In the genomic region with DNA sequence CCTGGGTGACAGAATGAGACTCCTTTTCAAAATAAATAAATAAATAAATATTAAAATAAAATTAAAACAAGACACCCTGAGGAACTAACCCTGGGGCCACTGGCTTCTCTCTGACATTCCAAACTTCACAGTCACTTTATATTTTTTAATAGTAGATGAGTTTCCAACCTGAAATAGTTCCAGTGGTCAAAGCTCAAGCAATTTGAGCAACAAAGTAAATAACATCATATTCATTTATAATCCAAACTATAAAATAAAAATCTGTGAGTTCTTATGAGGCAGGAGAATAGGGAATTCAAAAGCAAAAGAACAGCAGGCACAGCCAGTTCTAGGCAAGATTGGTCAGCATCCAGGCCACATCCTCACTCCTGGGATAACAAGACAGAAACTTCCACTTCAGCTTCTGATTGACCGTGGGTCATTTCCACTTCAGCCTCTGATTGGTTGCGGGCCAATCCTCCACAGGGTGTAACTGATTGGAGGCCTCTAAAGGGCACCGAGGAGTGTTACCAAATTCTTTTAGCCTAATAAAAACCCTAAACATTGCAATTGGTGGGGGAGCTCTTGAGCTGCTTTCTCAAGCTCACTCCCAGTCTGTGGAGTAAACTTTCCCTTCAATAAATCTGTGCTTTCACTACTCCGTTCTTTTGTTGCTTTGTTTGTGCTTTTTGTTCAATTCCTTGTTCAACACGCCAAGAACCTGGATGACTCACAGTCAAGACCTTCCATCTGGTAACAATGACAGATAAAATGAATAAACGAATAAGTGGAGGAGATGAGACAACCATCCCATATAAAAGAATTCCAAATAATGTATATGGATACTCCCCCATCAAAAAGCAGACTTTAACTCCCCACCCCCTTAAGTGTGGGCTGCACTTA, we compare ENCODE assay signal across 13 cellular contexts. TPM values are rescaled to one million over a fixed set of nuclear protein-coding genes. Genes with fewer than 3 reads are reported as not detected.
A peak's percentile ranks its signal among the peaks of the same experiment; 100 is the strongest.
DNase-seq lines count a peak whose midpoint lies in the region; ATAC-seq and TF ChIP-seq lines count a peak whose summit lies in the region.
"Had no signal": no experiment of that assay in that cellular context is flagged by ENCODE, and none has a peak within 500 bp of the region (broad histone marks: within the 10 kb centered on the region; RNA-seq: fewer than 3 reads in every experiment).

No MANE protein-coding gene starts in this region.

- TF ChIP-seq EP300 in esophagus muscularis mucosa (IDR thresholded peaks at IDR 0.05): no peak

- 54% methylated on average over 6 of the region's 6 CpGs for WGBS in esophagus muscularis mucosa

- peak; percentile 20 for ATAC-seq in foreskin keratinocyte
- no peak for ATAC-seq in HG03045 (IDR thresholded peaks at IDR 0.05; ENCODE audit: unreplicated experiment)
- no peak for ATAC-seq in GM21717 (IDR thresholded peaks at IDR 0.05; ENCODE audit: unreplicated experiment)
- ATAC-seq: natural killer cell treated with Interleukin-12 subunit alpha and Interleukin-12 subunit beta and Interleukin-15 and Interleukin-18, amount 100 ng/mL, for 72 hours had no signal

- H3K27me3 ChIP-seq in adipocyte (replicated peaks; ENCODE audit: control insufficient read depth, insufficient read depth, low read length): peaks cover 19% of the 10 kb centered on the region
- no peaks in the 10 kb centered on the region for H3K27me3 ChIP-seq in foreskin keratinocyte
- peaks cover 0 to 5% (median 0%) of the 10 kb centered on the region in 4 donors for H3K27me3 ChIP-seq in esophagus muscularis mucosa

- DNase-seq in ELR (ENCODE audit: low read depth) (peak; percentile 29), adipocyte (ENCODE audit: low read depth) (no peak), foreskin keratinocyte (peak; percentile 25 to 61), renal cortical epithelial cell (ENCODE audit: low read depth) (peak; percentile 82), NCI-H1694 treated with DMSO at 0.1 percent for 48 hours (lab: John Stamatoyannopoulos, UW) (no peak), esophagus muscularis mucosa (ENCODE audit: extremely low spot score) (no peak)
- DNase-seq: activated CD8-positive, alpha-beta memory T cell treated with anti-CD3 and anti-CD28 coated beads for 24 hours; CD4-positive, alpha-beta T cell; effector memory CD4-positive, alpha-beta T cell had no signal

- H3K27ac ChIP-seq in foreskin keratinocyte: no peak overlapping the region
- no peak overlapping the region for H3K27ac ChIP-seq in esophagus muscularis mucosa (replicated peaks in 1 of 4)
- H3K27ac ChIP-seq: KMS-11 had no signal

- intact Hi-C loops in esophagus muscularis mucosa (cut with DNase I): no loop called here

- peak overlapping the region; percentile 5 for H3K4me3 ChIP-seq in adipocyte (ENCODE audit: low read length)
- no peak overlapping the region for H3K4me3 ChIP-seq in esophagus muscularis mucosa

- no peak for TF ChIP-seq POLR2A in esophagus muscularis mucosa (IDR thresholded peaks at IDR 0.05; ENCODE audit: low read depth)

- H3K4me1 ChIP-seq in adipocyte (ENCODE audit: control insufficient read depth, insufficient read depth, low read length): peaks cover 10% of the 10 kb centered on the region
- no peaks in the 10 kb centered on the region for H3K4me1 ChIP-seq in foreskin keratinocyte
- peaks cover 0 to 4% (median 0%) of the 10 kb centered on the region in 4 donors for H3K4me1 ChIP-seq in esophagus muscularis mucosa

- TF ChIP-seq CTCF in foreskin keratinocyte (conservative IDR thresholded peaks at IDR 0.05) (peak; percentile 27), esophagus muscularis mucosa (IDR thresholded peaks at IDR 0.05) (no peak)

- H3K9ac ChIP-seq in adipocyte (ENCODE audit: low read length): no peak overlapping the region
- H3K9ac ChIP-seq: KMS-11 had no signal

- H3K9me3 ChIP-seq in adipocyte (ENCODE audit: control insufficient read depth, low read length) (no peaks in the 10 kb centered on the region), esophagus muscularis mucosa (no peaks in the 10 kb centered on the region)

- H3K36me3 ChIP-seq in adipocyte (ENCODE audit: control insufficient read depth, insufficient read depth, low read length, severe bottlenecking): no peaks in the 10 kb centered on the region
- no peaks in the 10 kb centered on the region for H3K36me3 ChIP-seq in esophagus muscularis mucosa

RNA-seq across cellular contexts. Expression of a gene that starts 42.5 kb away (rescaled TPM):
- total RNA-seq in foreskin keratinocyte (not detected in 2 replicates), renal cortical epithelial cell (not detected in 2 replicates), esophagus muscularis mucosa (under 1 TPM in 2 of 4 donors, not detected in 2; under 0.01 to 0.17 TPM)
- not detected in 2 replicates for polyA plus RNA-seq in foreskin keratinocyte
- total RNA-seq: CD4-positive, alpha-beta T cell; natural killer cell treated with Interleukin-12 subunit alpha and Interleukin-12 subunit beta and Interleukin-15 and Interleukin-18, amount 100 ng/mL, for 72 hours had no signal

Comparison
In these comparisons a context has a peak if more than half of its experiments do, and no peak if none do; other contexts are left out.
1. DNase-seq: peak in ELR (single experiment), foreskin keratinocyte (2 of 2) and renal cortical epithelial cell (single experiment); none in adipocyte (single experiment), NCI-H1694 treated with DMSO at 0.1 percent for 48 hours (single experiment) and esophagus muscularis mucosa (single experiment).